9 cellular contexts compared by ENCODE assay signal in genomic region chr10:62019685-62020361, GRCh38.
A peak's percentile ranks its signal among the peaks of the same experiment; 100 is the strongest.
DNase-seq lines count a peak whose midpoint lies in the region; ATAC-seq and TF ChIP-seq lines count a peak whose summit lies in the region.
"Had no signal": no experiment of that assay in that cellular context is flagged by ENCODE, and none has a peak within 500 bp of the region (broad histone marks: within the 10 kb centered on the region; RNA-seq: fewer than 3 reads in every experiment).

No MANE protein-coding gene starts in this region.

- H3K36me3 Mint-ChIP-seq in activated B cell treated with CpG ODN at 0.5 μM for 24 hours (ENCODE audit: low read depth) = peaks cover 32% of the 10 kb centered on the region
- peaks cover 43% of the 10 kb centered on the region for H3K36me3 Mint-ChIP-seq in stimulated activated memory B cell treated with anti-CD40 and anti-IgM and Interleukin-4, amounts not matched to agents 10 μg/mL and 1 μg/mL and 100 μg/mL, for 72 hours

- peaks cover 2% of the 10 kb centered on the region for H3K9me3 Mint-ChIP-seq in activated B cell treated with CpG ODN at 0.5 μM for 24 hours
- peaks cover 4% of the 10 kb centered on the region for H3K9me3 Mint-ChIP-seq in stimulated activated memory B cell treated with anti-CD40 and anti-IgM and Interleukin-4, amounts not matched to agents 10 μg/mL and 1 μg/mL and 100 μg/mL, for 72 hours

- no peak overlapping the region for H3K4me3 ChIP-seq in fibroblast of the aortic adventitia (ENCODE audit: low read depth, low read length)

- DNase-seq in NCI-H748 (lab: John Stamatoyannopoulos, UW; ENCODE audit: unreplicated experiment) (peak; percentile 26), NCI-H748 treated with DMSO at 0.1 percent for 48 hours (lab: John Stamatoyannopoulos, UW) (no peak), activated B cell treated with CpG ODN at 0.5 μM for 24 hours (no peak), fibroblast of the aortic adventitia (ENCODE audit: low read depth) (peak; percentile 52), foreskin melanocyte (no peak), NCI-H1436 (lab: John Stamatoyannopoulos, UW) (no peak)
- DNase-seq: NCI-H446 treated with DMSO at 0.1 percent for 48 hours had no signal

- no peaks in the 10 kb centered on the region for H3K27me3 Mint-ChIP-seq in activated B cell treated with CpG ODN at 0.5 μM for 24 hours
- H3K27me3 Mint-ChIP-seq in stimulated activated memory B cell treated with anti-CD40 and anti-IgM and Interleukin-4, amounts not matched to agents 10 μg/mL and 1 μg/mL and 100 μg/mL, for 72 hours = no peaks in the 10 kb centered on the region

- TF ChIP-seq CTCF in activated B cell treated with CpG ODN at 0.5 μM for 24 hours (IDR thresholded peaks at IDR 0.05) = no peak
- no peak for TF ChIP-seq CTCF in fibroblast of the aortic adventitia (IDR thresholded peaks at IDR 0.05; ENCODE audit: insufficient read depth, low read length)

- ATAC-seq in activated B cell treated with CpG ODN at 0.5 μM for 24 hours (ENCODE audit: low read depth) = no peak
- ATAC-seq in stimulated activated memory B cell treated with anti-CD40 and anti-IgM and Interleukin-4, amounts not matched to agents 10 μg/mL and 1 μg/mL and 100 μg/mL, for 72 hours = no peak
- no peak for ATAC-seq in GM21825 (IDR thresholded peaks at IDR 0.05; ENCODE audit: unreplicated experiment)

- POLR2A ChIA-PET in activated B cell treated with CpG ODN at 0.5 μM for 24 hours (lab: Charles Lee) = interaction anchor here (0.7 to 18.5 kb wide), 19 partner anchors 9 to 878 kb away, joined by 3 to 382 read pairs (median 9); partner anchors contain the start of gene ARID5B

- CTCF ChIA-PET in activated B cell treated with CpG ODN at 0.5 μM for 24 hours (lab: Charles Lee) = interaction anchor here (0.6 to 4.4 kb wide), 9 partner anchors 10 to 225 kb away, joined by 3 to 33 read pairs (median 4); partner anchors contain the start of gene ARID5B

- H3K27ac Mint-ChIP-seq in activated B cell treated with CpG ODN at 0.5 μM for 24 hours = peak overlapping the region; percentile 96
- H3K27ac Mint-ChIP-seq in stimulated activated memory B cell treated with anti-CD40 and anti-IgM and Interleukin-4, amounts not matched to agents 10 μg/mL and 1 μg/mL and 100 μg/mL, for 72 hours = peak overlapping the region; percentile 99

- H3K4me3 Mint-ChIP-seq in activated B cell treated with CpG ODN at 0.5 μM for 24 hours = peak overlapping the region; percentile 69
- peak overlapping the region; percentile 74 for H3K4me3 Mint-ChIP-seq in stimulated activated memory B cell treated with anti-CD40 and anti-IgM and Interleukin-4, amounts not matched to agents 10 μg/mL and 1 μg/mL and 100 μg/mL, for 72 hours

- peaks cover 98% of the 10 kb centered on the region for H3K4me1 Mint-ChIP-seq in activated B cell treated with CpG ODN at 0.5 μM for 24 hours
- H3K4me1 Mint-ChIP-seq in stimulated activated memory B cell treated with anti-CD40 and anti-IgM and Interleukin-4, amounts not matched to agents 10 μg/mL and 1 μg/mL and 100 μg/mL, for 72 hours = peaks cover 80% of the 10 kb centered on the region

- intact Hi-C loops in activated B cell treated with CpG ODN at 0.5 μM for 24 hours (cut with micrococcal nuclease) = loop anchor here (1.0 to 5.0 kb wide), 4 partner anchors 19 to 507 kb away; no protein-coding TSS in a partner anchor

Comparison
In these comparisons a context has a peak if more than half of its experiments do, and no peak if none do; other contexts are left out.
1. DNase-seq: peak in NCI-H748 (single experiment) and fibroblast of the aortic adventitia (single experiment); none in NCI-H748 treated with DMSO at 0.1 percent for 48 hours (single experiment), activated B cell treated with CpG ODN at 0.5 μM for 24 hours (single experiment), foreskin melanocyte (single experiment) and NCI-H1436 (single experiment).